Comparison of ENCODE assay signal across 8 cellular contexts in genomic region chr19:46579286-46579944, GRCh38.
DNase-seq lines count a peak whose midpoint lies in the region; ATAC-seq and TF ChIP-seq lines count a peak whose summit lies in the region.

No MANE protein-coding gene starts in this region.

- no peak overlapping the region for H3K4me3 ChIP-seq in fibroblast of pulmonary artery (replicated peaks; ENCODE audit: low read depth, low read length)

- peak; percentile 58 for ATAC-seq in stimulated activated effector memory CD8-positive, alpha-beta T cell treated with anti-CD3 and anti-CD28 coated beads, Interleukin-12 subunit alpha, Interleukin-12 subunit beta, amount 100 ng/mL, for 72 hours
- ATAC-seq in HG02970 (IDR thresholded peaks at IDR 0.05; ENCODE audit: low FRiP score, unreplicated experiment): no peak

- no peak overlapping the region for H3K27ac Mint-ChIP-seq in stimulated activated effector memory CD8-positive, alpha-beta T cell treated with anti-CD3 and anti-CD28 coated beads, Interleukin-12 subunit alpha, Interleukin-12 subunit beta, amount 100 ng/mL, for 72 hours

- H3K4me1 Mint-ChIP-seq in stimulated activated effector memory CD8-positive, alpha-beta T cell treated with anti-CD3 and anti-CD28 coated beads, Interleukin-12 subunit alpha, Interleukin-12 subunit beta, amount 100 ng/mL, for 72 hours: peaks cover 13% of the 10 kb centered on the region

- DNase-seq in NCI-H82 (lab: John Stamatoyannopoulos, UW): peak; percentile 49
- DNase-seq in NCI-H82 treated with DMSO at 0.1 percent for 48 hours (lab: John Stamatoyannopoulos, UW; ENCODE audit: unreplicated experiment): no peak
- peak; percentile 49 for DNase-seq in SW480 (ENCODE audit: low spot score)
- no peak for DNase-seq in fibroblast of pulmonary artery (ENCODE audit: low read depth)
- peak in 1 of 2 donors; percentile 77 for DNase-seq in stimulated activated effector memory CD8-positive, alpha-beta T cell treated with anti-CD3 and anti-CD28 coated beads, Interleukin-12 subunit alpha, Interleukin-12 subunit beta, amount 100 ng/mL, for 72 hours (ENCODE audit: low spot score in 2 of 2)
- no peak for DNase-seq in NCI-H226
- DNase-seq in effector CD4-positive, alpha-beta T cell: no peak

- H3K4me3 Mint-ChIP-seq in stimulated activated effector memory CD8-positive, alpha-beta T cell treated with anti-CD3 and anti-CD28 coated beads, Interleukin-12 subunit alpha, Interleukin-12 subunit beta, amount 100 ng/mL, for 72 hours: no peak overlapping the region

- no peaks in the 10 kb centered on the region for H3K9me3 Mint-ChIP-seq in stimulated activated effector memory CD8-positive, alpha-beta T cell treated with anti-CD3 and anti-CD28 coated beads, Interleukin-12 subunit alpha, Interleukin-12 subunit beta, amount 100 ng/mL, for 72 hours

- H3K36me3 Mint-ChIP-seq in stimulated activated effector memory CD8-positive, alpha-beta T cell treated with anti-CD3 and anti-CD28 coated beads, Interleukin-12 subunit alpha, Interleukin-12 subunit beta, amount 100 ng/mL, for 72 hours: no peaks in the 10 kb centered on the region

- peak; percentile 55 for TF ChIP-seq CTCF in fibroblast of pulmonary artery (IDR thresholded peaks at IDR 0.05; ENCODE audit: low read length, missing control alignments)

Comparison
In these comparisons a context has a peak if more than half of its experiments do, and no peak if none do; other contexts are left out.
1. DNase-seq: peak in NCI-H82 (single experiment) and SW480 (single experiment); none in NCI-H82 treated with DMSO at 0.1 percent for 48 hours (single experiment), fibroblast of pulmonary artery (single experiment), NCI-H226 (single experiment) and effector CD4-positive, alpha-beta T cell (single experiment).